In genomic region chr3:119659584-119660291, GRCh38 we compare ENCODE assay signal across 19 cellular contexts. TPM values are rescaled to one million over a fixed set of nuclear protein-coding genes. Genes with fewer than 3 reads are reported as not detected.
DNase-seq lines count a peak whose midpoint lies in the region; ATAC-seq and TF ChIP-seq lines count a peak whose summit lies in the region.
"Had no signal": no experiment of that assay in that cellular context is flagged by ENCODE, and none has a peak within 500 bp of the region (broad histone marks: within the 10 kb centered on the region; RNA-seq: fewer than 3 reads in every experiment).

No MANE protein-coding gene starts in this region.

- peaks cover 0 to 34% (median 5%) of the 10 kb centered on the region in 9 donors for H3K36me3 ChIP-seq in heart right ventricle
- H3K36me3 ChIP-seq in psoas muscle (ENCODE audit: insufficient read depth in 1 of 2, low read depth in 1 of 2), result peaks cover 3 to 27% of the 10 kb centered on the region in 2 donors
- H3K36me3 ChIP-seq: WERI-Rb-1 had no signal

- peak; percentile 29 for ATAC-seq in Right ventricle myocardium inferior
- ATAC-seq in heart right ventricle, result peak in 6 of 8 donors; percentile 5 to 35 (median 8)
- ATAC-seq in psoas muscle, result peak; percentile 46 to 59 (median 50)
- no peak for ATAC-seq in GM21528 (IDR thresholded peaks at IDR 0.05; ENCODE audit: low FRiP score, unreplicated experiment)

- DNase-seq in Right ventricle myocardium inferior (ENCODE audit: missing footprints) (no peak), cardiac septum (ENCODE audit: low spot score) (no peak), heart right ventricle (no peak), psoas muscle (peak in 1 of 2 donors; percentile 65), iPS-NIHi7 (ENCODE audit: extremely low spot score) (no peak), cerebellum (ENCODE audit: low spot score) (no peak), NCI-H2081 treated with DMSO at 0.1 percent for 48 hours (lab: John Stamatoyannopoulos, UW) (no peak)
- DNase-seq: activated effector memory CD4-positive, alpha-beta T cell treated with anti-CD3 and anti-CD28 coated beads, Interleukin-2, amount 50 U/mL, for 16 hours; amniotic stem cell; CD4-positive, alpha-beta T cell; GOT3; NCI-H1436 treated with DMSO at 0.1 percent for 48 hours; PC-9; posterior cingulate gyrus; WERI-Rb-1 had no signal

- H3K4me3 ChIP-seq in heart right ventricle (peak overlapping the region; percentile 42 to 72 (median 58)), psoas muscle (peak overlapping the region; percentile 71)
- H3K4me3 ChIP-seq: PC-9, SK-N-MC had no signal

- no peak for TF ChIP-seq CTCF in heart right ventricle (IDR thresholded peaks at IDR 0.05)
- no peak for TF ChIP-seq CTCF in psoas muscle (IDR thresholded peaks at IDR 0.05)

- H3K27me3 ChIP-seq in heart right ventricle (no peaks in the 10 kb centered on the region), psoas muscle (ENCODE audit: insufficient read depth in 3 of 3, low read length in 2 of 3) (no peaks in the 10 kb centered on the region)

- H3K27ac ChIP-seq in heart right ventricle (peak overlapping the region; percentile 88 to 98 (median 94)), psoas muscle (peak overlapping the region; percentile 97)
- H3K27ac ChIP-seq: PC-9, SK-N-MC, WERI-Rb-1 had no signal

- H3K4me1 ChIP-seq in heart right ventricle, result peaks cover 4 to 67% (median 31%) of the 10 kb centered on the region in 9 donors
- H3K4me1 ChIP-seq in psoas muscle, result peaks cover 48% of the 10 kb centered on the region

- WGBS in heart right ventricle, 2 donors, result 37 to 72% methylated on average over 9 of the region's 9 CpGs
- 36 to 49% (median 37%) methylated on average over 9 of the region's 9 CpGs for WGBS in psoas muscle, 3 donors

- H3K9me3 ChIP-seq in heart right ventricle (no peaks in the 10 kb centered on the region), psoas muscle (no peaks in the 10 kb centered on the region)

- intact Hi-C loops in Right ventricle myocardium inferior (cut with DNase I), result loop anchor here (2.0 kb wide), 1 partner anchor 17 kb away; the partner anchor contains the start of gene COX17
- intact Hi-C loops in cardiac septum (cut with DNase I), result no loop called here
- intact Hi-C loops in heart right ventricle (cut with DNase I), result no loop called here
- intact Hi-C loops in psoas muscle (cut with DNase I), result loop anchor here in 1 of 2 donors (2.0 to 5.0 kb wide), 2 partner anchors 21 to 438 kb away; no protein-coding TSS in a partner anchor

RNA-seq across cellular contexts. Expression of gene POPDC2, which starts 0.7 kb away (rescaled TPM):
- total RNA-seq in Right ventricle myocardium inferior (605 TPM), cardiac septum (702 TPM), heart right ventricle (100 to 1,000 TPM; 598 to 928 (median 732) TPM), psoas muscle (100 to 1,000 TPM; 103 to 205 (median 149) TPM), cerebellum (1.7 TPM)
- polyA plus RNA-seq in heart right ventricle (100 to 1,000 TPM; 351 to 805 TPM), psoas muscle (100 to 1,000 TPM in 1 of 3 donors, 10 to 100 TPM in 2; 30.7 to 140 (median 75.8) TPM)
- total RNA-seq: NCI-H460 had no signal

RNA-seq across cellular contexts. Expression of gene COX17, which starts 17.5 kb away (rescaled TPM):
- total RNA-seq in Right ventricle myocardium inferior, result 167 TPM
- total RNA-seq in cardiac septum, result 130 TPM
- 100 to 1,000 TPM in 6 of 10 donors, 10 to 100 TPM in 4; 76.2 to 175 (median 107) TPM for total RNA-seq in heart right ventricle
- polyA plus RNA-seq in heart right ventricle, result 100 to 1,000 TPM; 228 to 733 TPM
- 100 to 1,000 TPM in 3 of 4 donors, 10 to 100 TPM in 1; 89.5 to 180 (median 127) TPM for total RNA-seq in psoas muscle
- polyA plus RNA-seq in psoas muscle, result 100 to 1,000 TPM; 166 to 330 (median 304) TPM
- 18.9 TPM for total RNA-seq in cerebellum

RNA-seq across cellular contexts. Expression of gene CFAP91, which starts 43.1 kb away (rescaled TPM):
- 0.70 TPM for total RNA-seq in Right ventricle myocardium inferior
- 0.57 TPM for total RNA-seq in cardiac septum
- total RNA-seq in heart right ventricle, result under 1 TPM; 0.19 to 0.92 (median 0.49) TPM
- polyA plus RNA-seq in heart right ventricle, result 1 to 10 TPM in 1 of 2 donors, under 1 TPM in 1; 0.25 to 1.6 TPM
- total RNA-seq in psoas muscle, result under 1 TPM in 3 of 4 donors, not detected in 1; 0.52 to 0.88 (median 0.57) TPM
- polyA plus RNA-seq in psoas muscle, result under 1 TPM; 0.09 to 0.72 (median 0.13) TPM
- 13.3 TPM for total RNA-seq in cerebellum
- total RNA-seq: CD4-positive, alpha-beta T cell; NCI-H460 had no signal
- polyA plus RNA-seq: keratinocyte had no signal

Comparison
In these comparisons a context has a peak if more than half of its experiments do, and no peak if none do; other contexts are left out.
1. RNA of gene POPDC2, which starts 0.7 kb away (total RNA-seq): 598 to 928 TPM in heart right ventricle, 702 TPM in cardiac septum (single experiment), 605 TPM in Right ventricle myocardium inferior (single experiment) and 103 to 205 TPM in psoas muscle; 1.7 TPM in cerebellum (single experiment); every median in the first group is over 10 times any median in the second.